17 cellular contexts compared by ENCODE assay signal in genomic region chr4:169640261-169640880, GRCh38. TPM values are rescaled to one million over a fixed set of nuclear protein-coding genes. Genes with fewer than 3 reads are reported as not detected.
DNase-seq lines count a peak whose midpoint lies in the region; ATAC-seq and TF ChIP-seq lines count a peak whose summit lies in the region.
"Had no signal": no experiment of that assay in that cellular context is flagged by ENCODE, and none has a peak within 500 bp of the region (broad histone marks: within the 10 kb centered on the region; RNA-seq: fewer than 3 reads in every experiment).

No MANE protein-coding gene starts in this region.

- DNase-seq in cardiac muscle cell (ENCODE audit: low read depth in 1 of 2, low spot score in 1 of 2) (peak in 1 of 2 donors; percentile 68), heart right ventricle (no peak), amniotic stem cell (lab: John Stamatoyannopoulos, UW) (peak; percentile 72), fibroblast of villous mesenchyme (ENCODE audit: low read depth) (peak; percentile 86), stromal cell of bone marrow (ENCODE audit: low read depth) (peak; percentile 86), RKO (ENCODE audit: low spot score) (no peak)
- DNase-seq: Calu3, endodermal cell, mammary epithelial cell, MM.1S, NCI-H187, OCI-M1 had no signal

- intact Hi-C loops in heart right ventricle (cut with DNase I) = no loop called here

- TF ChIP-seq CTCF in cardiac muscle cell (IDR thresholded peaks at IDR 0.05; ENCODE audit: low read depth, low read length) = no peak
- TF ChIP-seq CTCF in heart right ventricle (IDR thresholded peaks at IDR 0.05) = no peak
- no peak for TF ChIP-seq CTCF in fibroblast of villous mesenchyme (IDR thresholded peaks at IDR 0.05; ENCODE audit: insufficient read depth, low read depth, low read length)

- H3K27ac ChIP-seq in cardiac muscle cell (peak overlapping the region; percentile 57), heart right ventricle (peak overlapping the region in 5 of 10 donors; percentile 14 to 45 (median 25))
- H3K27ac ChIP-seq: A549 had no signal

- no peak for ATAC-seq in heart right ventricle
- no peak for ATAC-seq in HG02852 (IDR thresholded peaks at IDR 0.05; ENCODE audit: unreplicated experiment)
- ATAC-seq in HG03280 (IDR thresholded peaks at IDR 0.05; ENCODE audit: unreplicated experiment) = no peak
- ATAC-seq: A549; activated naive CD4-positive, alpha-beta T cell treated with anti-CD3 and anti-CD28 coated beads, Interleukin-2, amount 50 U/mL, for 72 hours; HCT116 had no signal

- H3K4me3 ChIP-seq in cardiac muscle cell = no peak overlapping the region
- no peak overlapping the region for H3K4me3 ChIP-seq in heart right ventricle
- no peak overlapping the region for H3K4me3 ChIP-seq in fibroblast of villous mesenchyme (ENCODE audit: low read depth, low read length)
- H3K4me3 ChIP-seq: A549 had no signal

- no peaks in the 10 kb centered on the region for H3K27me3 ChIP-seq in cardiac muscle cell
- no peaks in the 10 kb centered on the region for H3K27me3 ChIP-seq in heart right ventricle

- H3K4me1 ChIP-seq in cardiac muscle cell (ENCODE audit: low read depth) (no peaks in the 10 kb centered on the region), heart right ventricle (peaks cover 0 to 19% (median 12%) of the 10 kb centered on the region in 9 donors)
- H3K4me1 ChIP-seq: A549 had no signal

- H3K9me3 ChIP-seq in cardiac muscle cell (ENCODE audit: low read depth) (no peaks in the 10 kb centered on the region), heart right ventricle (no peaks in the 10 kb centered on the region)
- H3K9me3 ChIP-seq: A549 had no signal

- H3K36me3 ChIP-seq in cardiac muscle cell (peaks cover 12% of the 10 kb centered on the region), heart right ventricle (peaks cover 0 to 91% (median 0%) of the 10 kb centered on the region in 9 donors)

RNA-seq across cellular contexts. Expression of gene CLCN3, which starts 20.0 kb away (rescaled TPM):
- 34.8 and 48.7 TPM in 2 replicates for total RNA-seq in cardiac muscle cell
- 22.4 and 24.4 TPM in 2 replicates for polyA plus RNA-seq in cardiac muscle cell
- total RNA-seq in heart right ventricle = 10 to 100 TPM; 53.4 to 94.9 (median 65.2) TPM
- polyA plus RNA-seq in heart right ventricle = 10 to 100 TPM; 13.1 to 21.9 TPM
- total RNA-seq in fibroblast of villous mesenchyme = 27.1 and 30.7 TPM in 2 replicates

RNA-seq across cellular contexts. Expression of gene NEK1, which starts 28.0 kb away (rescaled TPM):
- total RNA-seq in cardiac muscle cell (5.1 and 11.3 TPM in 2 replicates), heart right ventricle (10 to 100 TPM; 12.0 to 18.6 (median 15.5) TPM), fibroblast of villous mesenchyme (8.7 and 11.2 TPM in 2 replicates)
- polyA plus RNA-seq in cardiac muscle cell (17.0 and 27.1 TPM in 2 replicates), heart right ventricle (10 to 100 TPM in 1 of 2 donors, 1 to 10 TPM in 1; 3.6 to 10.8 TPM)

Comparison
In these comparisons a context has a peak if more than half of its experiments do, and no peak if none do; other contexts are left out.
1. DNase-seq: peak in amniotic stem cell (single experiment), fibroblast of villous mesenchyme (single experiment) and stromal cell of bone marrow (single experiment); none in heart right ventricle (0 of 2) and RKO (single experiment).